19 cellular contexts compared by ENCODE assay signal in the genomic region with DNA sequence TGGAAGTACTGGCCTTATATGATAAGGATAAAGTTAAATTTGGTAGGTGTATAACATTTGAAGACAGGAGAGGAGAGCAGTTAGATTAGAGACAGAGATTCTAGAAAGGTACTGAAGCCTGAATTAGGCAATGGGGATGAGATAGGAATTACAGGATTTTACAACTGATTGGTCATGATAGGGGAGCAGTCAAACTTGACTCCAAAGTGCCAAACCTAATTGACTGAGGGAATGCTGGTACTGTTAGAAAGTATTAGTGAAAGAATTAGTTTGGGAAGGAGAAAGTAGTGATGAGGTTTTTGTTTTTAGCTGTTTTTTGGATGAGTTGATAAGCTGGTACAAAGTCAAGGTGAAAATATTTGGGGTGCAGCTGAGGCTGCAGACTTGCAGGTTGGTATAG. TPM values are rescaled to one million over a fixed set of nuclear protein-coding genes. Genes with fewer than 3 reads are reported as not detected.
DNase-seq lines count a peak whose midpoint lies in the region; FAIRE-seq and TF ChIP-seq lines count a peak whose summit lies in the region.
"Had no signal": no experiment of that assay in that cellular context is flagged by ENCODE, and none has a peak within 500 bp of the region (broad histone marks: within the 10 kb centered on the region; RNA-seq: fewer than 3 reads in every experiment).

No MANE protein-coding gene starts in this region.

- H3K4me1 ChIP-seq in astrocyte (ENCODE audit: insufficient read depth, low read length) (no peaks in the 10 kb centered on the region), right atrium auricular region (peaks cover 0 to 39% of the 10 kb centered on the region in 2 donors), Karpas-422 (ENCODE audit: low read length) (no peaks in the 10 kb centered on the region)

- H4K20me1 ChIP-seq in astrocyte (ENCODE audit: insufficient read depth, low read length), result peaks cover 75% of the 10 kb centered on the region
- H4K20me1 ChIP-seq in Karpas-422 (ENCODE audit: insufficient read depth, low read depth, low read length), result no peaks in the 10 kb centered on the region

- H3K4me1 Mint-ChIP-seq in CD14-positive monocyte, result peaks cover 45% of the 10 kb centered on the region
- H3K4me1 Mint-ChIP-seq in astrocyte (ENCODE audit: low read depth, unreplicated experiment), result peaks cover 44% of the 10 kb centered on the region
- peaks cover 42% of the 10 kb centered on the region for H3K4me1 Mint-ChIP-seq in osteocyte (ENCODE audit: unreplicated experiment)

- H3K9me3 Mint-ChIP-seq in CD14-positive monocyte (no peaks in the 10 kb centered on the region), astrocyte (ENCODE audit: unreplicated experiment) (no peaks in the 10 kb centered on the region), osteocyte (ENCODE audit: unreplicated experiment) (no peaks in the 10 kb centered on the region)
- H3K9me3 Mint-ChIP-seq: CD4-positive, alpha-beta T cell had no signal

- H3K27ac ChIP-seq in astrocyte (ENCODE audit: low read depth, low read length) (no peak overlapping the region), right atrium auricular region (no peak overlapping the region), Karpas-422 (ENCODE audit: low read length) (no peak overlapping the region)

- H3K27ac Mint-ChIP-seq in CD14-positive monocyte (peak overlapping the region in 4 of 7 donors; percentile 15 to 61 (median 18)), astrocyte (ENCODE audit: unreplicated experiment) (no peak overlapping the region), osteocyte (ENCODE audit: unreplicated experiment) (peak overlapping the region; percentile 18)
- H3K27ac Mint-ChIP-seq: CD4-positive, alpha-beta T cell had no signal

- intact Hi-C loops in CD14-positive monocyte (cut with micrococcal nuclease), result no loop called here

- TF ChIP-seq CTCF in CD14-positive monocyte (IDR thresholded peaks at IDR 0.05), result no peak
- no peak for TF ChIP-seq CTCF in astrocyte (IDR thresholded peaks at IDR 0.05; ENCODE audit: insufficient read depth, low read depth, low read length)
- TF ChIP-seq CTCF in osteocyte (IDR thresholded peaks at IDR 0.05), result no peak
- no peak for TF ChIP-seq CTCF in right atrium auricular region (IDR thresholded peaks at IDR 0.05)

- H3K27me3 Mint-ChIP-seq in CD14-positive monocyte (ENCODE audit: low read depth in 3 of 3), result no peaks in the 10 kb centered on the region
- H3K27me3 Mint-ChIP-seq in astrocyte (ENCODE audit: low read depth, unreplicated experiment), result no peaks in the 10 kb centered on the region
- no peaks in the 10 kb centered on the region for H3K27me3 Mint-ChIP-seq in osteocyte (ENCODE audit: unreplicated experiment)
- H3K27me3 Mint-ChIP-seq: CD4-positive, alpha-beta T cell had no signal

- H3K36me3 Mint-ChIP-seq in CD14-positive monocyte (peaks cover 18 to 24% of the 10 kb centered on the region in 2 donors), astrocyte (ENCODE audit: low read depth, unreplicated experiment) (peaks cover 11% of the 10 kb centered on the region), osteocyte (ENCODE audit: unreplicated experiment) (peaks cover 32% of the 10 kb centered on the region)

- H2AFZ ChIP-seq in astrocyte (ENCODE audit: low read depth, low read length) (no peak overlapping the region), Karpas-422 (ENCODE audit: low read length) (no peak overlapping the region)

- H3K36me3 ChIP-seq in astrocyte (ENCODE audit: insufficient read depth, low read length) (peaks cover 20% of the 10 kb centered on the region), right atrium auricular region (no peaks in the 10 kb centered on the region), Karpas-422 (ENCODE audit: insufficient read depth, low read length) (peaks cover 23% of the 10 kb centered on the region; the same call in 1 of the 2 replicates)

- no peak overlapping the region for H3K4me2 ChIP-seq in astrocyte (ENCODE audit: low read length)
- no peak overlapping the region for H3K4me2 ChIP-seq in Karpas-422 (ENCODE audit: low read depth, low read length, poor library complexity, severe bottlenecking)

- no peak overlapping the region for H3K4me3 ChIP-seq in astrocyte (ENCODE audit: insufficient read depth, low read depth, low read length)
- no peak overlapping the region for H3K4me3 ChIP-seq in right atrium auricular region
- no peak overlapping the region for H3K4me3 ChIP-seq in Karpas-422 (ENCODE audit: low read length)

- no peaks in the 10 kb centered on the region for H3K9me2 ChIP-seq in Karpas-422 (replicated peaks; ENCODE audit: insufficient read depth, low read length)

- H3K4me3 Mint-ChIP-seq in CD14-positive monocyte (no peak overlapping the region), astrocyte (ENCODE audit: unreplicated experiment) (peak overlapping the region; percentile 40), osteocyte (ENCODE audit: unreplicated experiment) (no peak overlapping the region)
- H3K4me3 Mint-ChIP-seq: CD4-positive, alpha-beta T cell had no signal

- H3K9me3 ChIP-seq in astrocyte (ENCODE audit: insufficient read depth, low read depth, low read length), result no peaks in the 10 kb centered on the region
- H3K9me3 ChIP-seq in right atrium auricular region, result no peaks in the 10 kb centered on the region
- no peaks in the 10 kb centered on the region for H3K9me3 ChIP-seq in Karpas-422 (ENCODE audit: low read length)

- H3K9ac ChIP-seq in astrocyte (ENCODE audit: low read length), result no peak overlapping the region
- H3K9ac ChIP-seq in Karpas-422 (ENCODE audit: low read length), result no peak overlapping the region

- TF ChIP-seq POLR2A in H54 (IDR thresholded peaks at IDR 0.05; ENCODE audit: low read depth, low read length), result no peak

- H3K79me2 ChIP-seq in astrocyte (ENCODE audit: insufficient read depth, low read length), result peaks cover 99% of the 10 kb centered on the region
- peaks cover 100% of the 10 kb centered on the region for H3K79me2 ChIP-seq in Karpas-422 (ENCODE audit: low read length)

- no peak for DNase-seq in CD14-positive monocyte (ENCODE audit: low spot score)
- no peak for DNase-seq in H54 (ENCODE audit: insufficient read length, low spot score)
- no peak for DNase-seq in astrocyte (ENCODE audit: low read depth)
- no peak for DNase-seq in osteocyte (ENCODE audit: extremely low spot score, unreplicated experiment)
- no peak for DNase-seq in right atrium auricular region (ENCODE audit: low spot score)
- DNase-seq in Karpas-422, result no peak
- DNase-seq in NCI-H146 (lab: John Stamatoyannopoulos, UW), result no peak
- no peak for DNase-seq in NCI-H1105 (lab: John Stamatoyannopoulos, UW)
- DNase-seq: CD4-positive, alpha-beta T cell; H7; KBM-7; NCI-H1105 treated with DMSO at 0.1 percent for 48 hours; NCI-H1694 treated with DMSO at 0.1 percent for 48 hours; NCI-H2107; NCI-H446 treated with DMSO at 0.1 percent for 48 hours; NCI-H526 treated with DMSO at 0.1 percent for 48 hours; RPMI8226; SHP77 had no signal

- H3K27me3 ChIP-seq in astrocyte (ENCODE audit: insufficient read depth, low read length) (no peaks in the 10 kb centered on the region), right atrium auricular region (no peaks in the 10 kb centered on the region), Karpas-422 (ENCODE audit: low read length) (no peaks in the 10 kb centered on the region)

- FAIRE-seq in H54 (lab: Jason Lieb, UNC), result peak; percentile 64
- no peak for FAIRE-seq in astrocyte (lab: Jason Lieb, UNC)
- FAIRE-seq: HepG2 had no signal

RNA-seq across cellular contexts. Expression of gene TSC22D2, which starts 22.2 kb away (rescaled TPM):
- polyA plus RNA-seq in CD14-positive monocyte, result 1 to 10 TPM; 5.1 to 5.7 TPM
- total RNA-seq in astrocyte (99.4 and 116 TPM in 2 replicates), osteocyte (51.3 and 51.5 TPM in 2 replicates), right atrium auricular region (10 to 100 TPM; 18.1 to 23.5 TPM)
- total RNA-seq in Karpas-422 (2014; rRNA removed; shearing (Covaris generic); ENCODE audit: low replicate concordance), result 8.7 and 44.4 TPM in 2 replicates
